In genomic region chr11:12465332-12465731, GRCh38 we compare ENCODE assay signal across 8 cellular contexts.
"Had no signal": no experiment of that assay in that cellular context is flagged by ENCODE, and none has a peak within 500 bp of the region (broad histone marks: within the 10 kb centered on the region; RNA-seq: fewer than 3 reads in every experiment).

No MANE protein-coding gene starts in this region.

- DNase-seq: H9, HCEC 1CT, KBM-7 had no signal

- H3K27ac ChIP-seq: KMS-11 had no signal

- FAIRE-seq: H1, H54, HTR-8/SVneo had no signal

- H3K9ac ChIP-seq: KMS-11 had no signal

- H2AFZ ChIP-seq: GM23338 had no signal

- ATAC-seq: GM23338 had no signal

- H3K4me3 ChIP-seq: GM23338 had no signal

- H3K4me2 ChIP-seq: GM23338, KMS-11 had no signal
